In genomic region chr7:148850564-148850963, GRCh38 we compare ENCODE assay signal across 26 cellular contexts.
"Had no signal": no experiment of that assay in that cellular context is flagged by ENCODE, and none has a peak within 500 bp of the region (broad histone marks: within the 10 kb centered on the region; RNA-seq: fewer than 3 reads in every experiment).

No MANE protein-coding gene starts in this region.

- H3K4me3 Mint-ChIP-seq: activated naive CD4-positive, alpha-beta T cell treated with anti-CD3 and anti-CD28 coated beads, Interleukin-2, amount 50 U/mL, for 24 hours; activated T-helper 1 cell treated with anti-CD3 and anti-CD28 coated beads, Interleukin-12 subunit alpha, Interleukin-12 subunit beta, Interleukin-2, Interleukin-4 antibody, amounts not matched to agents 30 ng/mL and 10 ng/mL and 1 ng/mL, durations not matched to agents 14 hours and 24 hours and 36 hours; nephron had no signal

- DNase-seq: activated CD4-positive, alpha-beta T cell treated with anti-CD3 and anti-CD28 coated beads for 48 hours; activated CD4-positive, alpha-beta T cell treated with anti-CD3 and anti-CD28 coated beads, Interleukin-2, amount 50 U/mL, for 48 hours; activated CD8-positive, alpha-beta memory T cell treated with anti-CD3 and anti-CD28 coated beads for 24 hours; activated effector memory CD4-positive, alpha-beta T cell treated with anti-CD3 and anti-CD28 coated beads, Interleukin-2, amount 50 U/mL, for 16 hours; activated T-cell treated with anti-CD3 and anti-CD28 coated beads, Interleukin-2, amount 50 U/mL, for 1 hour; central memory CD4-positive, alpha-beta T cell; esophagus squamous epithelium; foreskin melanocyte; kidney glomerular epithelial cell; left lung; mesendoderm; mucosa of descending colon; right lobe of liver; stimulated activated CD4-positive, alpha-beta T cell treated with anti-CD3 and anti-CD28 coated beads, Interleukin-4, amount 100 ng/mL, for 1 hour; stimulated activated naive CD8-positive, alpha-beta T cell treated with anti-CD3 and anti-CD28 coated beads, Interleukin-15, Interleukin-2, amounts not matched to agents 100 U/mL and 50 U/mL, for 24 hours; T-helper 2 cell; testis; transverse colon had no signal

- H3K27me3 Mint-ChIP-seq: activated naive CD4-positive, alpha-beta T cell treated with anti-CD3 and anti-CD28 coated beads, Interleukin-2, amount 50 U/mL, for 24 hours had no signal

- H3K27ac Mint-ChIP-seq: activated T-helper 1 cell treated with anti-CD3 and anti-CD28 coated beads, Interleukin-12 subunit alpha, Interleukin-12 subunit beta, Interleukin-2, Interleukin-4 antibody, amounts not matched to agents 30 ng/mL and 10 ng/mL and 1 ng/mL, durations not matched to agents 14 hours and 24 hours and 36 hours; nephron had no signal

- ATAC-seq: activated CD4-positive, CD25-positive, alpha-beta regulatory T cell treated with anti-CD3 and anti-CD28 coated beads, Interleukin-2, amount 50 U/mL, for 24 hours; left lung; mucosa of descending colon; right lobe of liver; stimulated activated naive CD8-positive, alpha-beta T cell treated with anti-CD3 and anti-CD28 coated beads, Interleukin-15, Interleukin-2, amounts not matched to agents 100 U/mL and 50 U/mL, for 24 hours had no signal

- H3K9me3 Mint-ChIP-seq: activated naive CD4-positive, alpha-beta T cell treated with anti-CD3 and anti-CD28 coated beads, Interleukin-2, amount 50 U/mL, for 24 hours; activated T-helper 1 cell treated with anti-CD3 and anti-CD28 coated beads, Interleukin-12 subunit alpha, Interleukin-12 subunit beta, Interleukin-2, Interleukin-4 antibody, amounts not matched to agents 30 ng/mL and 10 ng/mL and 1 ng/mL, durations not matched to agents 14 hours and 24 hours and 36 hours; nephron had no signal

- H3K27ac ChIP-seq: breast epithelium, esophagus squamous epithelium, left lung, neutrophil, right lobe of liver, testis, transverse colon, VCaP had no signal

- H3K9me3 ChIP-seq: breast epithelium, esophagus squamous epithelium, left lung, mucosa of descending colon, neutrophil, right lobe of liver, testis, transverse colon had no signal

- H3K36me3 ChIP-seq: breast epithelium, esophagus squamous epithelium, left lung, neutrophil, right lobe of liver, transverse colon had no signal

- H3K36me3 Mint-ChIP-seq: activated naive CD4-positive, alpha-beta T cell treated with anti-CD3 and anti-CD28 coated beads, Interleukin-2, amount 50 U/mL, for 24 hours had no signal

- H3K4me3 ChIP-seq: breast epithelium, esophagus squamous epithelium, left lung, lung, mucosa of descending colon, right lobe of liver, testis, transverse colon had no signal

- H3K27me3 ChIP-seq: breast epithelium, esophagus squamous epithelium, left lung, neutrophil, right lobe of liver, testis, transverse colon had no signal

- H3K4me1 ChIP-seq: breast epithelium, left lung, right lobe of liver, testis, transverse colon had no signal
